In the genomic region with DNA sequence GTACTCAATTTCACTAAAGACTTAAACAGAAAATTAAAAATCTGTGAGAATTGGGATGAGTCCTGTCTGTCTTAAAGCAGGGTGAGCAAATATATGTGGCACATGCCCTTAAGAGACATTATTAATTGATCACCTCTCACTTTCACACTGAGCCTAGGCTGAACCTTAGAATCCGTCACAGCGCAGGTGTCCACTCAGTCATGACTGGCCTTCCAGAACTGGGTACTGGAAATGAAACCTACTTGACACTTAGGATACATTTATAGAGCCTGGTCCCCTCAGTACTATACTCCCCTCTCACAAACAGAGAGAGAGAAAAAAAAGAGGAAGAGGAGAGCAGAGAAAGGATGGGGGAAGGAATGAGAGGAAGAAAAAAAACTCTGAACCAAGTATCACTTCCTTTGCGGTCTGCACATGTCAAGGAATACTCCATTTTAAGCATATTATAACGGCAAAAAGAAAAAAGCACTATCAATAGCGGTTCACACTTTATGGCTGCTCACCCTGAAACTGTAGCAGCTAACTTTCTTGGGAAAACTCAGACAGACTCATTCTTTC, we compare ENCODE assay signal across 13 cellular contexts.
DNase-seq lines count a peak whose midpoint lies in the region; ATAC-seq and TF ChIP-seq lines count a peak whose summit lies in the region.
"Had no signal": no experiment of that assay in that cellular context is flagged by ENCODE, and none has a peak within 500 bp of the region (broad histone marks: within the 10 kb centered on the region; RNA-seq: fewer than 3 reads in every experiment).

No MANE protein-coding gene starts in this region.

- TF ChIP-seq CTCF in neural progenitor cell (IDR thresholded peaks at IDR 0.05) (no peak), A673 (conservative IDR thresholded peaks at IDR 0.05; ENCODE audit: low read depth, low read length) (no peak)

- no peak overlapping the region for H2AFZ ChIP-seq in neural progenitor cell (replicated peaks)

- H3K4me3 ChIP-seq in neural progenitor cell (no peak overlapping the region), A673 (ENCODE audit: low read depth, low read length, poor library complexity, severe bottlenecking) (no peak overlapping the region)

- CTCF ChIA-PET in A673 (lab: Charles Lee) = no interaction called here

- H3K9me3 ChIP-seq in neural progenitor cell (ENCODE audit: low read depth) (no peaks in the 10 kb centered on the region), A673 (ENCODE audit: low read depth, low read length, poor library complexity, severe bottlenecking) (no peaks in the 10 kb centered on the region)

- BruUV-seq in A673 (replicated peaks; lab: Mats Ljungman, UMichigan) = no TSS peak

- no peaks in the 10 kb centered on the region for H3K27me3 Mint-ChIP-seq in T-helper 2 cell treated with Interferon-gamma antibody and Interleukin-4, amounts not matched to agents 5 μg/mL and 100 μg/mL, for 36 hours (ENCODE audit: low read depth)
- H3K27me3 Mint-ChIP-seq in naive B cell = no peaks in the 10 kb centered on the region
- H3K27me3 Mint-ChIP-seq in neural progenitor cell (ENCODE audit: insufficient read depth, low read depth) = peaks cover 2% of the 10 kb centered on the region
- H3K27me3 Mint-ChIP-seq: activated CD8-positive, alpha-beta memory T cell treated with anti-CD3 and anti-CD28 coated beads, Interleukin-2, amount 10 ng/mL, durations not matched to agents 7 days and 5 days had no signal

- H3K4me1 Mint-ChIP-seq in T-helper 2 cell treated with Interferon-gamma antibody and Interleukin-4, amounts not matched to agents 5 μg/mL and 100 μg/mL, for 36 hours (ENCODE audit: low read depth) = peaks cover 31% of the 10 kb centered on the region
- H3K4me1 Mint-ChIP-seq in naive B cell (peaks cover 6 to 9% (median 8%) of the 10 kb centered on the region in 3 donors), neural progenitor cell (peaks cover 3% of the 10 kb centered on the region)

- POLR2A ChIA-PET in A673 (lab: Charles Lee; ENCODE audit: low non-redundant PET) = no interaction called here

- no peak overlapping the region for H3K9ac ChIP-seq in neural progenitor cell

- H3K79me2 ChIP-seq in neural progenitor cell (ENCODE audit: low read depth) = no peaks in the 10 kb centered on the region

- ATAC-seq in HG02885 (IDR thresholded peaks at IDR 0.05; ENCODE audit: poor library complexity, unreplicated experiment) (peak; percentile 45), naive B cell (ENCODE audit: low read depth in 2 of 2) (peak; percentile 69 to 86)
- ATAC-seq: activated CD8-positive, alpha-beta memory T cell treated with anti-CD3 and anti-CD28 coated beads, Interleukin-2, amount 10 ng/mL, durations not matched to agents 7 days and 5 days had no signal

- DNase-seq in T-helper 2 cell treated with Interferon-gamma antibody and Interleukin-4, amounts not matched to agents 5 μg/mL and 100 μg/mL, for 36 hours (ENCODE audit: low spot score) = no peak
- DNase-seq in T-helper 2 cell (no peak), SIG-M5 (lab: John Stamatoyannopoulos, UW) (peak; percentile 77), naive B cell (peak; percentile 24), neural progenitor cell (ENCODE audit: low spot score) (no peak), NCI-H2227 treated with DMSO at 0.1 percent for 48 hours (lab: John Stamatoyannopoulos, UW) (no peak), A673 (ENCODE audit: low spot score) (no peak)
- DNase-seq: activated CD8-positive, alpha-beta memory T cell treated with anti-CD3 and anti-CD28 coated beads, Interleukin-2, amount 10 ng/mL, durations not matched to agents 7 days and 5 days; islet precursor cell; midbrain; NCI-H1105 had no signal

- peaks cover 8% of the 10 kb centered on the region for H3F3A ChIP-seq in neural progenitor cell (ENCODE audit: low read depth)

- peak overlapping the region; percentile 8 for H3K4me3 Mint-ChIP-seq in T-helper 2 cell treated with Interferon-gamma antibody and Interleukin-4, amounts not matched to agents 5 μg/mL and 100 μg/mL, for 36 hours
- H3K4me3 Mint-ChIP-seq in naive B cell (peak overlapping the region in 7 of 8 donors; percentile 7 to 89 (median 63)), neural progenitor cell (no peak overlapping the region)
- H3K4me3 Mint-ChIP-seq: activated CD8-positive, alpha-beta memory T cell treated with anti-CD3 and anti-CD28 coated beads, Interleukin-2, amount 10 ng/mL, durations not matched to agents 7 days and 5 days had no signal

- H3K36me3 ChIP-seq in neural progenitor cell (no peaks in the 10 kb centered on the region), A673 (ENCODE audit: insufficient read depth, low read length, poor library complexity, severe bottlenecking) (no peaks in the 10 kb centered on the region)

- H3K27me3 ChIP-seq in neural progenitor cell = no peaks in the 10 kb centered on the region
- no peaks in the 10 kb centered on the region for H3K27me3 ChIP-seq in A673 (replicated peaks; ENCODE audit: insufficient read depth, low read depth, low read length, poor library complexity)

- H4K20me1 ChIP-seq in neural progenitor cell (ENCODE audit: low read depth) = no peaks in the 10 kb centered on the region

- intact Hi-C loops in A673 (cut with micrococcal nuclease; ENCODE audit: unreplicated experiment) = no loop called here

- H3K4me2 ChIP-seq in neural progenitor cell = no peak overlapping the region

- peaks cover 29% of the 10 kb centered on the region for H3K36me3 Mint-ChIP-seq in T-helper 2 cell treated with Interferon-gamma antibody and Interleukin-4, amounts not matched to agents 5 μg/mL and 100 μg/mL, for 36 hours (ENCODE audit: low read depth)
- H3K36me3 Mint-ChIP-seq in naive B cell (peaks cover 0 to 4% of the 10 kb centered on the region in 2 donors), neural progenitor cell (no peaks in the 10 kb centered on the region)
- H3K36me3 Mint-ChIP-seq: activated CD8-positive, alpha-beta memory T cell treated with anti-CD3 and anti-CD28 coated beads, Interleukin-2, amount 10 ng/mL, durations not matched to agents 7 days and 5 days had no signal

- H3K27ac ChIP-seq in neural progenitor cell (no peak overlapping the region), A673 (ENCODE audit: low read depth, low read length, poor library complexity, severe bottlenecking) (no peak overlapping the region)
- H3K27ac ChIP-seq: epithelial cell of prostate had no signal

- H3K4me1 ChIP-seq in neural progenitor cell (peaks cover 5% of the 10 kb centered on the region), A673 (ENCODE audit: insufficient read depth, low read length, poor library complexity, severe bottlenecking) (no peaks in the 10 kb centered on the region)

- peak overlapping the region; percentile 28 for H3K27ac Mint-ChIP-seq in T-helper 2 cell treated with Interferon-gamma antibody and Interleukin-4, amounts not matched to agents 5 μg/mL and 100 μg/mL, for 36 hours
- H3K27ac Mint-ChIP-seq in naive B cell (peak overlapping the region in 3 of 6 donors; percentile 39 to 88 (median 74)), neural progenitor cell (no peak overlapping the region)
- H3K27ac Mint-ChIP-seq: activated CD8-positive, alpha-beta memory T cell treated with anti-CD3 and anti-CD28 coated beads, Interleukin-2, amount 10 ng/mL, durations not matched to agents 7 days and 5 days had no signal

- H3K9me3 Mint-ChIP-seq in T-helper 2 cell treated with Interferon-gamma antibody and Interleukin-4, amounts not matched to agents 5 μg/mL and 100 μg/mL, for 36 hours = peaks cover 8% of the 10 kb centered on the region
- H3K9me3 Mint-ChIP-seq in naive B cell = peaks cover 0 to 3% (median 0%) of the 10 kb centered on the region in 7 donors
- no peaks in the 10 kb centered on the region for H3K9me3 Mint-ChIP-seq in neural progenitor cell

Comparison
In these comparisons a context has a peak if more than half of its experiments do, and no peak if none do; other contexts are left out.
1. DNase-seq: peak in SIG-M5 (single experiment) and naive B cell (single experiment); none in T-helper 2 cell treated with Interferon-gamma antibody and Interleukin-4, amounts not matched to agents 5 μg/mL and 100 μg/mL, for 36 hours (single experiment), T-helper 2 cell (0 of 5), neural progenitor cell (single experiment), NCI-H2227 treated with DMSO at 0.1 percent for 48 hours (single experiment) and A673 (single experiment).